1 cellular context compared by ENCODE assay signal in genomic region chr3:11096266-11097135, GRCh38.
TF ChIP-seq lines count a peak whose summit lies in the region.

No MANE protein-coding gene starts in this region.

TF ChIP-seq in HEK293, 187 proteins besides CTCF, POLR2A, EP300 and RAD21 (continued from another document and continues in another):
- TF ChIP-seq PATZ1 (tag by site-specific recombination; IDR thresholded peaks at IDR 0.05): peak; percentile 71
- TF ChIP-seq ZBTB48 (tag by site-specific recombination; IDR thresholded peaks at IDR 0.05): peak; percentile 63; the same call in 1 of the 2 replicates
- no peak for TF ChIP-seq ZNF76 (tag by site-specific recombination; IDR thresholded peaks at IDR 0.05; ENCODE audit: borderline replicate concordance, low read depth)
- TF ChIP-seq ZNF423 (tag by site-specific recombination; IDR thresholded peaks at IDR 0.05): 0 out of 2 replicates have a peak, but pooled peaks have one; percentile 55
- TF ChIP-seq, protein P1, sequence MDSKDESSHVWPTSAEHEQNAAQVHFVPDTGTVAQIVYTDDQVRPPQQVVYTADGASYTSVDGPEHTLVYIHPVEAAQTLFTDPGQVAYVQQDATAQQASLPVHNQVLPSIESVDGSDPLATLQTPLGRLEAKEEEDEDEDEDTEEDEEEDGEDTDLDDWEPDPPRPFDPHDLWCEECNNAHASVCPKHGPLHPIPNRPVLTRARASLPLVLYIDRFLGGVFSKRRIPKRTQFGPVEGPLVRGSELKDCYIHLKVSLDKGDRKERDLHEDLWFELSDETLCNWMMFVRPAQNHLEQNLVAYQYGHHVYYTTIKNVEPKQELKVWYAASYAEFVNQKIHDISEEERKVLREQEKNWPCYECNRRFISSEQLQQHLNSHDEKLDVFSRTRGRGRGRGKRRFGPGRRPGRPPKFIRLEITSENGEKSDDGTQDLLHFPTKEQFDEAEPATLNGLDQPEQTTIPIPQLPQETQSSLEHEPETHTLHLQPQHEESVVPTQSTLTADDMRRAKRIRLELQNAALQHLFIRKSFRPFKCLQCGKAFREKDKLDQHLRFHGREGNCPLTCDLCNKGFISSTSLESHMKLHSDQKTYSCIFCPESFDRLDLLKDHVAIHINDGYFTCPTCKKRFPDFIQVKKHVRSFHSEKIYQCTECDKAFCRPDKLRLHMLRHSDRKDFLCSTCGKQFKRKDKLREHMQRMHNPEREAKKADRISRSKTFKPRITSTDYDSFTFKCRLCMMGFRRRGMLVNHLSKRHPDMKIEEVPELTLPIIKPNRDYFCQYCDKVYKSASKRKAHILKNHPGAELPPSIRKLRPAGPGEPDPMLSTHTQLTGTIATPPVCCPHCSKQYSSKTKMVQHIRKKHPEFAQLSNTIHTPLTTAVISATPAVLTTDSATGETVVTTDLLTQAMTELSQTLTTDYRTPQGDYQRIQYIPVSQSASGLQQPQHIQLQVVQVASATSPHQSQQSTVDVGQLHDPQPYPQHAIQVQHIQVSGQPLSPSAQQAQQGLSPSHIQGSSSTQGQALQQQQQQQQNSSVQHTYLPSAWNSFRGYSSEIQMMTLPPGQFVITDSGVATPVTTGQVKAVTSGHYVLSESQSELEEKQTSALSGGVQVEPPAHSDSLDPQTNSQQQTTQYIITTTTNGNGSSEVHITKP (tag by site-specific recombination; IDR thresholded peaks at IDR 0.05): peak; percentile 94
- no peak for TF ChIP-seq ZFP69B (tag by site-specific recombination; IDR thresholded peaks at IDR 0.05)
- 0 out of 2 replicates have a peak, but pooled peaks have one; percentile 16 for TF ChIP-seq ZNF843 (tag by site-specific recombination; IDR thresholded peaks at IDR 0.05)
- no peak for TF ChIP-seq ZSCAN4 (tag by site-specific recombination; IDR thresholded peaks at IDR 0.05)
- TF ChIP-seq ZNF501 (tag by site-specific recombination; IDR thresholded peaks at IDR 0.05): no peak
- no peak for TF ChIP-seq BCL11A (tag by site-specific recombination; IDR thresholded peaks at IDR 0.05; ENCODE audit: low read depth)
- no peak for TF ChIP-seq ZNF658 (tag by site-specific recombination; IDR thresholded peaks at IDR 0.05)
- TF ChIP-seq RBAK (tag by site-specific recombination; IDR thresholded peaks at IDR 0.05): no peak
- TF ChIP-seq ZBTB6 (tag by site-specific recombination; IDR thresholded peaks at IDR 0.05): no peak
- TF ChIP-seq ZNF391 (tag by site-specific recombination; IDR thresholded peaks at IDR 0.05; ENCODE audit: borderline replicate concordance, low read depth): no peak
- TF ChIP-seq ZNF169 (tag by site-specific recombination; IDR thresholded peaks at IDR 0.05): no peak
- peak; percentile 84 for TF ChIP-seq ZBTB17 (tag by site-specific recombination; IDR thresholded peaks at IDR 0.05)
- peak; percentile 97 for TF ChIP-seq ZFHX2 (tag by site-specific recombination; conservative IDR thresholded peaks at IDR 0.05)
- no peak for TF ChIP-seq ZNF341 (tag by site-specific recombination; IDR thresholded peaks at IDR 0.05; ENCODE audit: low read depth)
- peak; percentile 41; the same call in 1 of the 2 replicates for TF ChIP-seq ZNF24 (tag by site-specific recombination; IDR thresholded peaks at IDR 0.05)
- no peak for TF ChIP-seq GLI4 (tag by site-specific recombination; IDR thresholded peaks at IDR 0.05)
- peak; percentile 92 for TF ChIP-seq ZNF777 (tag by site-specific recombination; IDR thresholded peaks at IDR 0.05; ENCODE audit: borderline replicate concordance)
- no peak for TF ChIP-seq ZNF121 (tag by site-specific recombination; IDR thresholded peaks at IDR 0.05)
- TF ChIP-seq HOXC10 (CRISPR knock-in tag; IDR thresholded peaks at IDR 0.05): no peak
- TF ChIP-seq SCRT2 (tag by site-specific recombination; IDR thresholded peaks at IDR 0.05): peak; percentile 66
- no peak for TF ChIP-seq ZNF692 (tag by site-specific recombination; IDR thresholded peaks at IDR 0.05)
- TF ChIP-seq, protein P2, sequence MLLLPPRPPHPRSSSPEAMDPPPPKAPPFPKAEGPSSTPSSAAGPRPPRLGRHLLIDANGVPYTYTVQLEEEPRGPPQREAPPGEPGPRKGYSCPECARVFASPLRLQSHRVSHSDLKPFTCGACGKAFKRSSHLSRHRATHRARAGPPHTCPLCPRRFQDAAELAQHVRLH (tag by site-specific recombination; IDR thresholded peaks at IDR 0.05): 0 out of 2 replicates have a peak, but pooled peaks have one; percentile 51
- no peak for TF ChIP-seq KLF1 (tag by site-specific recombination; IDR thresholded peaks at IDR 0.05)
- TF ChIP-seq SP7 (tag by site-specific recombination; IDR thresholded peaks at IDR 0.05): peak; percentile 64; the same call in 1 of the 2 replicates
- no peak for TF ChIP-seq ZNF585B (tag by site-specific recombination; IDR thresholded peaks at IDR 0.05)
- TF ChIP-seq ZNF561 (tag by site-specific recombination; IDR thresholded peaks at IDR 0.05; ENCODE audit: borderline replicate concordance): peak; percentile 57; the same call in 1 of the 2 replicates
- no peak for TF ChIP-seq ZNF184 (tag by site-specific recombination; IDR thresholded peaks at IDR 0.05)
- TF ChIP-seq GLIS1 (tag by site-specific recombination; IDR thresholded peaks at IDR 0.05): peak; percentile 98
- no peak for TF ChIP-seq REST (tag by site-specific recombination; IDR thresholded peaks at IDR 0.05)
- peak; percentile 96 for TF ChIP-seq EGR2 (tag by site-specific recombination; IDR thresholded peaks at IDR 0.05; ENCODE audit: low read depth)
- no peak for TF ChIP-seq ZNF239 (tag by site-specific recombination; IDR thresholded peaks at IDR 0.05)
- no peak for TF ChIP-seq ZNF174 (tag by site-specific recombination; IDR thresholded peaks at IDR 0.05)
- TF ChIP-seq ZNF324 (tag by site-specific recombination; IDR thresholded peaks at IDR 0.05): no peak; the same call in 1 of the 2 replicates
- TF ChIP-seq HOXD13 (CRISPR knock-in tag; IDR thresholded peaks at IDR 0.05; ENCODE audit: borderline replicate concordance): no peak
- no peak for TF ChIP-seq ZNF544 (tag by site-specific recombination; IDR thresholded peaks at IDR 0.05)
- no peak for TF ChIP-seq ZNF785 (tag by site-specific recombination; IDR thresholded peaks at IDR 0.05)
- TF ChIP-seq ZNF2 (tag by site-specific recombination; IDR thresholded peaks at IDR 0.05): no peak
- peak; percentile 24 for TF ChIP-seq ZBTB26 (tag by site-specific recombination; optimal IDR thresholded peaks at IDR 0.05)
- no peak for TF ChIP-seq ZNF10 (tag by site-specific recombination; IDR thresholded peaks at IDR 0.05)
- TF ChIP-seq ZNF292 (tag by site-specific recombination; IDR thresholded peaks at IDR 0.05; ENCODE audit: borderline replicate concordance, low read depth): no peak
- TF ChIP-seq, protein P3, sequence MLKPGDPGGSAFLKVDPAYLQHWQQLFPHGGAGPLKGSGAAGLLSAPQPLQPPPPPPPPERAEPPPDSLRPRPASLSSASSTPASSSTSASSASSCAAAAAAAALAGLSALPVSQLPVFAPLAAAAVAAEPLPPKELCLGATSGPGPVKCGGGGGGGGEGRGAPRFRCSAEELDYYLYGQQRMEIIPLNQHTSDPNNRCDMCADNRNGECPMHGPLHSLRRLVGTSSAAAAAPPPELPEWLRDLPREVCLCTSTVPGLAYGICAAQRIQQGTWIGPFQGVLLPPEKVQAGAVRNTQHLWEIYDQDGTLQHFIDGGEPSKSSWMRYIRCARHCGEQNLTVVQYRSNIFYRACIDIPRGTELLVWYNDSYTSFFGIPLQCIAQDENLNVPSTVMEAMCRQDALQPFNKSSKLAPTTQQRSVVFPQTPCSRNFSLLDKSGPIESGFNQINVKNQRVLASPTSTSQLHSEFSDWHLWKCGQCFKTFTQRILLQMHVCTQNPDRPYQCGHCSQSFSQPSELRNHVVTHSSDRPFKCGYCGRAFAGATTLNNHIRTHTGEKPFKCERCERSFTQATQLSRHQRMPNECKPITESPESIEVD (tag by site-specific recombination; IDR thresholded peaks at IDR 0.05): no peak
- TF ChIP-seq ZNF747 (tag by site-specific recombination; IDR thresholded peaks at IDR 0.05): no peak
- no peak for TF ChIP-seq MYNN (tag by site-specific recombination; IDR thresholded peaks at IDR 0.05; ENCODE audit: borderline replicate concordance)
- no peak for TF ChIP-seq ZNF529 (tag by site-specific recombination; IDR thresholded peaks at IDR 0.05; ENCODE audit: insufficient replicate concordance)
- TF ChIP-seq TRIM28 (IDR thresholded peaks at IDR 0.05; ENCODE audit: borderline replicate concordance, low read length): no peak
